Comparison of ENCODE assay signal across 1 cellular context in the genomic region with DNA sequence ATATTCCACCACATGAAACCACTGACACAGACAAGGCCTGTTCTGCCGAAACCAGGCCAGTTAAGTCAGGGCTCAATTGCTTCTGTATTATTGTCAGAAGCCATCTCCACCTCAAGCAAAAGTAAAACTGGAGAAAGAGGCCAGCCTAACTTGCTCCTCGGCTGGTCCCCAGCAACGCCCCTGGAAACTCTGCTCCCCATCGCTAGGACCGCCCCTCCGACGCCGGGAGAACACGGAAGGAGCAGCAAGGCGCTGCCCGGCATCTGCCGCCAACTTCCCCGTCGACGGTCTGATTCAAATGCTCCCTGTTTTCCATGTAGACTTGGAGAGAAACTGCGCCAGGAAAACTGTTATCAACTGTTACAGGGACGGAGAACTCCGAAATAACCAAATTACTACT.
TF ChIP-seq lines count a peak whose summit lies in the region.

No MANE protein-coding gene starts in this region.

TF ChIP-seq in HepG2, 621 proteins besides CTCF, POLR2A, EP300 and RAD21:
- TF ChIP-seq, protein P1, sequence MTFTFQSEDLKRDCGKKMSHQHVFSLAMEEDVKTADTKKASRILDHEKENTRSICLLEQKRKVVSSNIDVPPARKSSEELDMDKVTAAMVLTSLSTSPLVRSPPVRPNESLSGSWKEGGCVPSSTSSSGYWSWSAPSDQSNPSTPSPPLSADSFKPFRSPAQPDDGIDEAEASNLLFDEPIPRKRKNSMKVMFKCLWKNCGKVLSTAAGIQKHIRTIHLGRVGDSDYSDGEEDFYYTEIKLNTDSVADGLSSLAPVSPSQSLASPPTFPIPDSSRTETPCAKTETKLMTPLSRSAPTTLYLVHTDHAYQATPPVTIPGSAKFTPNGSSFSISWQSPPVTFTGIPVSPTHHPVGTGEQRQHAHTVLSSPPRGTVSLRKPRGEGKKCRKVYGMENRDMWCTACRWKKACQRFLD (CRISPR knock-in tag; IDR thresholded peaks at IDR 0.05; ENCODE audit: borderline replicate concordance) = 0 out of 2 replicates have a peak, but pooled peaks have one; percentile 27
- peak; percentile 16; the same call in 1 of the 2 replicates for TF ChIP-seq SAP130 (CRISPR knock-in tag; IDR thresholded peaks at IDR 0.05; ENCODE audit: low read depth)
